Comparison of ENCODE assay signal across 2 cellular contexts in genomic region chr17:61595418-61595817, GRCh38.
TF ChIP-seq lines count a peak whose summit lies in the region.

No MANE protein-coding gene starts in this region.

TF ChIP-seq in liver, 16 proteins besides CTCF, POLR2A, EP300 and RAD21 (continued from another document):
- TF ChIP-seq REST (IDR thresholded peaks at IDR 0.05) = no peak
- TF ChIP-seq NR2F2 (IDR thresholded peaks at IDR 0.05) = no peak
- TF ChIP-seq GABPA (IDR thresholded peaks at IDR 0.05 in 1 of 2, conservative IDR thresholded peaks at IDR 0.05 in 1 of 2) = no peak
- peak; percentile 12 for TF ChIP-seq MAX (IDR thresholded peaks at IDR 0.05)
- TF ChIP-seq RXRA (IDR thresholded peaks at IDR 0.05) = peak; percentile 51 to 52
- TF ChIP-seq ZBTB33 (IDR thresholded peaks at IDR 0.05) = peak; percentile 21
- no peak for TF ChIP-seq TAF1 (conservative IDR thresholded peaks at IDR 0.05)
- TF ChIP-seq EGR1 (IDR thresholded peaks at IDR 0.05; ENCODE audit: low read depth in 2 of 2) = no peak
- no peak for TF ChIP-seq FOXA1 (IDR thresholded peaks at IDR 0.05)
- no peak for TF ChIP-seq HNF4G (IDR thresholded peaks at IDR 0.05)
- no peak for TF ChIP-seq JUND (IDR thresholded peaks at IDR 0.05)
- peak; percentile 31 for TF ChIP-seq SP1 (IDR thresholded peaks at IDR 0.05)
- no peak for TF ChIP-seq FOXA2 (IDR thresholded peaks at IDR 0.05)

TF ChIP-seq in HepG2, 621 proteins besides CTCF, POLR2A, EP300 and RAD21 (continued from another document):
- TF ChIP-seq BCL6 (CRISPR knock-in tag; IDR thresholded peaks at IDR 0.05) (no peak), EZH2 (conservative IDR thresholded peaks at IDR 0.05; ENCODE audit: low read depth, low read length) (no peak), NONO (IDR thresholded peaks at IDR 0.05) (no peak), NONO (CRISPR knock-in tag; conservative IDR thresholded peaks at IDR 0.05) (no peak), ZMYM4 (CRISPR knock-in tag; IDR thresholded peaks at IDR 0.05) (no peak), RBM22 (optimal IDR thresholded peaks at IDR 0.05; ENCODE audit: low read length) (no peak), MAX (IDR thresholded peaks at IDR 0.05) (no peak), BATF2 (CRISPR knock-in tag; IDR thresholded peaks at IDR 0.05) (no peak), SP1 (IDR thresholded peaks at IDR 0.05) (no peak), SP1 (CRISPR knock-in tag; IDR thresholded peaks at IDR 0.05) (no peak), SRSF4 (IDR thresholded peaks at IDR 0.05; ENCODE audit: low read depth, low read length, poor library complexity, severe bottlenecking) (no peak), ZNF567 (CRISPR knock-in tag; IDR thresholded peaks at IDR 0.05; ENCODE audit: borderline replicate concordance) (no peak), ZNF326 (CRISPR knock-in tag; IDR thresholded peaks at IDR 0.05; ENCODE audit: borderline replicate concordance) (no peak)
